ENCODE assay signal across 8 cellular contexts in the genomic region with DNA sequence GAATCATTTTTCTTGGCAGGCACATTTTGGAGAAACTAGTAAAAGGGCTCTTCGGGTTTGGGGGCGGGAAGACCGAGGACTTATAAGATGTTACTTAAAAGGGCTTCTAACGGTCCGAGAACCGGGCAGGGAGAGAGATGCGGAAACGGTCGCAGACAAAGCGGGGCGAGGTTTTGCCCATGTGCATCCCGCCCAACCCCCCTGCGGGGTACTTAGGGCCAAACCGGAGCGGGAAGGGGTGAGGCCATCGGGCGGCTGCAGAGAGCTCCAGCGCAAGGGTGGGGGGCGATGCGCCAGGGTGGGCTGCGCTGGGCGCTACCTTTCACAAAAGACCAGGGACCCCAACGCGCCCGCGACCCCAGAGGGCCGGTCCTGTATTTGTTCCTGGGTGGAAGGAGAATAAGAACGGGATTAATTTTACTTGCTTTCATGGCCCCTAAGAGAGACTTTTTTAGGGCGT. TPM values are rescaled to one million over a fixed set of nuclear protein-coding genes. Genes with fewer than 3 reads are reported as not detected.
DNase-seq lines count a peak whose midpoint lies in the region; ATAC-seq and TF ChIP-seq lines count a peak whose summit lies in the region.

No MANE protein-coding gene starts in this region.

- peak; percentile 21 for TF ChIP-seq EP300 in transverse colon (IDR thresholded peaks at IDR 0.05; ENCODE audit: low read depth)

- H3K4me1 ChIP-seq in OCI-LY3 (ENCODE audit: low read length) (peaks cover 28% of the 10 kb centered on the region), transverse colon (peaks cover 4 to 65% (median 39%) of the 10 kb centered on the region in 4 donors)

- peaks cover 52% of the 10 kb centered on the region for H3K4me1 Mint-ChIP-seq in activated T-helper 2 cell treated with anti-CD3 and anti-CD28 coated beads, Interferon-gamma antibody, Interleukin-2, Interleukin-4, amounts not matched to agents 10 μg/mL and 5 μg/mL and 100 μg/mL, durations not matched to agents 14 hours and 24 hours and 36 hours (ENCODE audit: low read depth)
- peaks cover 68% of the 10 kb centered on the region for H3K4me1 Mint-ChIP-seq in nephron progenitor cell

- ATAC-seq in GM19397 (IDR thresholded peaks at IDR 0.05; ENCODE audit: unreplicated experiment): no peak

- H2AFZ ChIP-seq in OCI-LY3 (ENCODE audit: low read depth, low read length): no peak overlapping the region

- peaks cover 30% of the 10 kb centered on the region for H3K36me3 ChIP-seq in OCI-LY3 (replicated peaks; ENCODE audit: low read depth, low read length)
- peaks cover 0 to 24% (median 11%) of the 10 kb centered on the region in 4 donors for H3K36me3 ChIP-seq in transverse colon

- H3K79me2 ChIP-seq in OCI-LY3 (ENCODE audit: low read length): peaks cover 78% of the 10 kb centered on the region

- peak overlapping the region; percentile 97 for H3K27ac Mint-ChIP-seq in activated T-helper 2 cell treated with anti-CD3 and anti-CD28 coated beads, Interferon-gamma antibody, Interleukin-2, Interleukin-4, amounts not matched to agents 10 μg/mL and 5 μg/mL and 100 μg/mL, durations not matched to agents 14 hours and 24 hours and 36 hours
- peak overlapping the region; percentile 97 for H3K27ac Mint-ChIP-seq in nephron progenitor cell

- peaks cover 69% of the 10 kb centered on the region for H3K36me3 Mint-ChIP-seq in activated T-helper 2 cell treated with anti-CD3 and anti-CD28 coated beads, Interferon-gamma antibody, Interleukin-2, Interleukin-4, amounts not matched to agents 10 μg/mL and 5 μg/mL and 100 μg/mL, durations not matched to agents 14 hours and 24 hours and 36 hours (ENCODE audit: low read depth)
- H3K36me3 Mint-ChIP-seq in nephron progenitor cell (ENCODE audit: low read depth): peaks cover 52% of the 10 kb centered on the region

- H3K4me3 ChIP-seq in HFF-Myc (replicated peaks; ENCODE audit: low read depth, low read length) (peak overlapping the region; percentile 98), OCI-LY3 (ENCODE audit: low read length) (peak overlapping the region; percentile 99), fibroblast of pulmonary artery (replicated peaks; ENCODE audit: low read depth, low read length) (peak overlapping the region; percentile 88), transverse colon (peak overlapping the region; percentile 58 to 90 (median 78))

- no peaks in the 10 kb centered on the region for H3K9me3 Mint-ChIP-seq in activated T-helper 2 cell treated with anti-CD3 and anti-CD28 coated beads, Interferon-gamma antibody, Interleukin-2, Interleukin-4, amounts not matched to agents 10 μg/mL and 5 μg/mL and 100 μg/mL, durations not matched to agents 14 hours and 24 hours and 36 hours
- no peaks in the 10 kb centered on the region for H3K9me3 Mint-ChIP-seq in nephron progenitor cell

- H3K9me3 ChIP-seq in OCI-LY3 (ENCODE audit: insufficient read depth, low read length) (no peaks in the 10 kb centered on the region), transverse colon (no peaks in the 10 kb centered on the region)

- H3K9ac ChIP-seq in OCI-LY3 (ENCODE audit: low read length): peak overlapping the region; percentile 100

- TF ChIP-seq POLR2A in transverse colon (IDR thresholded peaks at IDR 0.05): no peak

- H3K27me3 ChIP-seq in OCI-LY3 (ENCODE audit: low read depth, low read length) (no peaks in the 10 kb centered on the region), transverse colon (no peaks in the 10 kb centered on the region)

- in situ Hi-C loops in transverse colon (cut with MboI; ENCODE audit: low pct_ligation_motif_present in 1 of 4, low pct_unique_long_range_greater_than_20kb in 1 of 4, low sequenced_read_pairs in 3 of 4): loop anchor here in 2 of 4 donors (5.0 to 10.0 kb wide), 2 partner anchors 38 to 154 kb away; no protein-coding TSS in a partner anchor

- DNase-seq in AG20443 (ENCODE audit: low spot score) (peak; percentile 20), HFF-Myc (ENCODE audit: extremely low read depth, low read depth) (no peak), fibroblast of pulmonary artery (ENCODE audit: low read depth) (peak; percentile 42), nephron progenitor cell (peak; percentile 52), transverse colon (peak; percentile 84)
- peak; percentile 56 for DNase-seq in activated T-helper 2 cell treated with anti-CD3 and anti-CD28 coated beads, Interferon-gamma antibody, Interleukin-2, Interleukin-4, amounts not matched to agents 10 μg/mL and 5 μg/mL and 100 μg/mL, durations not matched to agents 14 hours and 24 hours and 36 hours (ENCODE audit: low spot score)

- peak overlapping the region; percentile 66 for H3K4me2 ChIP-seq in OCI-LY3 (ENCODE audit: low read length)

- intact Hi-C loops in activated T-helper 2 cell treated with anti-CD3 and anti-CD28 coated beads, Interferon-gamma antibody, Interleukin-2, Interleukin-4, amounts not matched to agents 10 μg/mL and 5 μg/mL and 100 μg/mL, durations not matched to agents 14 hours and 24 hours and 36 hours (cut with micrococcal nuclease): loop anchor here (1.0 to 5.0 kb wide), 5 partner anchors 17 to 233 kb away; a partner anchor contains a TSS
- intact Hi-C loops in transverse colon (cut with DNase I; ENCODE audit: low total_unique reads): loop anchor here (5.0 kb wide), 1 partner anchor 103 kb away; a partner anchor contains a TSS

- peaks cover 44% of the 10 kb centered on the region for H4K20me1 ChIP-seq in OCI-LY3 (ENCODE audit: insufficient read depth, low read length)

- no peak for TF ChIP-seq CTCF in HFF-Myc (IDR thresholded peaks at IDR 0.05; ENCODE audit: low read depth, low read length, missing control alignments)
- no peak for TF ChIP-seq CTCF in OCI-LY3 (IDR thresholded peaks at IDR 0.05; ENCODE audit: low read depth, low read length)
- TF ChIP-seq CTCF in fibroblast of pulmonary artery (IDR thresholded peaks at IDR 0.05; ENCODE audit: low read length, missing control alignments): no peak
- no peak for TF ChIP-seq CTCF in nephron progenitor cell (IDR thresholded peaks at IDR 0.05)
- no peak for TF ChIP-seq CTCF in transverse colon (IDR thresholded peaks at IDR 0.05)

- peak overlapping the region; percentile 98 for H3K27ac ChIP-seq in OCI-LY3 (ENCODE audit: low read length)
- H3K27ac ChIP-seq in transverse colon: peak overlapping the region; percentile 93 to 99 (median 98)

- H3K27me3 Mint-ChIP-seq in activated T-helper 2 cell treated with anti-CD3 and anti-CD28 coated beads, Interferon-gamma antibody, Interleukin-2, Interleukin-4, amounts not matched to agents 10 μg/mL and 5 μg/mL and 100 μg/mL, durations not matched to agents 14 hours and 24 hours and 36 hours (ENCODE audit: low read depth): no peaks in the 10 kb centered on the region
- H3K27me3 Mint-ChIP-seq in nephron progenitor cell (ENCODE audit: low read depth, poor library complexity): peaks cover 3% of the 10 kb centered on the region

- H3K4me3 Mint-ChIP-seq in activated T-helper 2 cell treated with anti-CD3 and anti-CD28 coated beads, Interferon-gamma antibody, Interleukin-2, Interleukin-4, amounts not matched to agents 10 μg/mL and 5 μg/mL and 100 μg/mL, durations not matched to agents 14 hours and 24 hours and 36 hours (ENCODE audit: low read depth): peak overlapping the region; percentile 93
- H3K4me3 Mint-ChIP-seq in nephron progenitor cell: peak overlapping the region; percentile 97

- 0% methylated on average over 15 to 29 of the region's 29 CpGs for WGBS in transverse colon (ENCODE audit: low coverage in 1 of 2), 2 donors

RNA-seq across cellular contexts. Expression of a gene that starts 0.6 kb away (rescaled TPM):
- 1,115 and 1,128 TPM in 2 replicates for total RNA-seq in activated T-helper 2 cell treated with anti-CD3 and anti-CD28 coated beads, Interferon-gamma antibody, Interleukin-2, Interleukin-4, amounts not matched to agents 10 μg/mL and 5 μg/mL and 100 μg/mL, durations not matched to agents 14 hours and 24 hours and 36 hours
- 100 to 1,000 TPM in 3 of 4 donors, 10 to 100 TPM in 1; 77.1 to 128 (median 106) TPM for total RNA-seq in transverse colon

RNA-seq across cellular contexts. Expression of a gene that starts 3.7 kb away (rescaled TPM):
- 88.3 and 96.6 TPM in 2 replicates for total RNA-seq in activated T-helper 2 cell treated with anti-CD3 and anti-CD28 coated beads, Interferon-gamma antibody, Interleukin-2, Interleukin-4, amounts not matched to agents 10 μg/mL and 5 μg/mL and 100 μg/mL, durations not matched to agents 14 hours and 24 hours and 36 hours
- 10 to 100 TPM in 2 of 4 donors, 1 to 10 TPM in 2; 3.1 to 13.5 (median 9.7) TPM for total RNA-seq in transverse colon

RNA-seq across cellular contexts. Expression of a gene that starts 21.7 kb away (rescaled TPM):
- total RNA-seq in activated T-helper 2 cell treated with anti-CD3 and anti-CD28 coated beads, Interferon-gamma antibody, Interleukin-2, Interleukin-4, amounts not matched to agents 10 μg/mL and 5 μg/mL and 100 μg/mL, durations not matched to agents 14 hours and 24 hours and 36 hours: 201 and 214 TPM in 2 replicates
- 100 to 1,000 TPM; 123 to 146 (median 139) TPM for total RNA-seq in transverse colon

RNA-seq across cellular contexts. Expression of a gene that starts 23.6 kb away (rescaled TPM):
- 185 and 190 TPM in 2 replicates for total RNA-seq in activated T-helper 2 cell treated with anti-CD3 and anti-CD28 coated beads, Interferon-gamma antibody, Interleukin-2, Interleukin-4, amounts not matched to agents 10 μg/mL and 5 μg/mL and 100 μg/mL, durations not matched to agents 14 hours and 24 hours and 36 hours
- total RNA-seq in transverse colon: 100 to 1,000 TPM in 1 of 4 donors, 10 to 100 TPM in 3; 21.1 to 100 (median 84.6) TPM

RNA-seq across cellular contexts. Expression of a gene that starts 30.0 kb away (rescaled TPM):
- 23.1 and 24.2 TPM in 2 replicates for total RNA-seq in activated T-helper 2 cell treated with anti-CD3 and anti-CD28 coated beads, Interferon-gamma antibody, Interleukin-2, Interleukin-4, amounts not matched to agents 10 μg/mL and 5 μg/mL and 100 μg/mL, durations not matched to agents 14 hours and 24 hours and 36 hours
- total RNA-seq in transverse colon: 10 to 100 TPM in 1 of 4 donors, 1 to 10 TPM in 2, not detected in 1; 2.7 to 13.8 (median 2.7) TPM
